Comparison of ENCODE assay signal across 14 cellular contexts in genomic region chr2:38671946-38672345, GRCh38. TPM values are rescaled to one million over a fixed set of nuclear protein-coding genes. Genes with fewer than 3 reads are reported as not detected.
DNase-seq lines count a peak whose midpoint lies in the region; ATAC-seq, FAIRE-seq and TF ChIP-seq lines count a peak whose summit lies in the region.
"Had no signal": no experiment of that assay in that cellular context is flagged by ENCODE, and none has a peak within 500 bp of the region (broad histone marks: within the 10 kb centered on the region; RNA-seq: fewer than 3 reads in every experiment).

No MANE protein-coding gene starts in this region.

- DNase-seq in activated CD8-positive, alpha-beta memory T cell treated with anti-CD3 and anti-CD28 coated beads, Interleukin-2, amount 10 ng/mL, durations not matched to agents 7 days and 5 days = no peak
- DNase-seq in activated CD8-positive, alpha-beta memory T cell treated with anti-CD3 and anti-CD28 coated beads, Interleukin-2, amount 50 U/mL, for 4 hours = no peak
- DNase-seq in GM23338 (ENCODE audit: low spot score) (no peak), astrocyte (ENCODE audit: low read depth) (no peak), sciatic nerve (ENCODE audit: low spot score) (peak; percentile 26), CD14-positive monocyte (ENCODE audit: low spot score) (no peak), NCI-H226 (no peak)
- DNase-seq: KBM-7; NCI-H1436 treated with DMSO at 0.1 percent for 48 hours; NCI-H2081 treated with DMSO at 0.1 percent for 48 hours; NCI-H345; NCI-H526 treated with DMSO at 0.1 percent for 48 hours; NK-92 treated with Interleukin-12 subunit alpha and Interleukin-12 subunit beta, amount 100 ng/mL, for 24 hours had no signal

- no peaks in the 10 kb centered on the region for H3K27me3 Mint-ChIP-seq in activated CD8-positive, alpha-beta memory T cell treated with anti-CD3 and anti-CD28 coated beads, Interleukin-2, amount 10 ng/mL, durations not matched to agents 7 days and 5 days
- H3K27me3 Mint-ChIP-seq in GM23338 (ENCODE audit: insufficient read depth, low read depth, poor library complexity) = peaks cover 4% of the 10 kb centered on the region
- H3K27me3 Mint-ChIP-seq in astrocyte (ENCODE audit: low read depth, unreplicated experiment) = no peaks in the 10 kb centered on the region
- H3K27me3 Mint-ChIP-seq in CD14-positive monocyte (ENCODE audit: low read depth in 3 of 3) = peaks cover 0 to 2% (median 1%) of the 10 kb centered on the region in 3 donors

- H2AFZ ChIP-seq in GM23338 (no peak overlapping the region), astrocyte (ENCODE audit: low read depth, low read length) (no peak overlapping the region)

- H3K9me2 ChIP-seq in GM23338 (ENCODE audit: insufficient read depth) = no peaks in the 10 kb centered on the region

- H3K4me2 ChIP-seq in GM23338 = no peak overlapping the region
- no peak overlapping the region for H3K4me2 ChIP-seq in astrocyte (ENCODE audit: low read length)

- H3K4me3 ChIP-seq in GM23338 = no peak overlapping the region
- no peak overlapping the region for H3K4me3 ChIP-seq in astrocyte (ENCODE audit: insufficient read depth, low read depth, low read length)

- no peak overlapping the region for H3K4me3 Mint-ChIP-seq in activated CD8-positive, alpha-beta memory T cell treated with anti-CD3 and anti-CD28 coated beads, Interleukin-2, amount 10 ng/mL, durations not matched to agents 7 days and 5 days
- H3K4me3 Mint-ChIP-seq in GM23338 (no peak overlapping the region), astrocyte (ENCODE audit: unreplicated experiment) (no peak overlapping the region), CD14-positive monocyte (no peak overlapping the region)

- ATAC-seq in activated CD8-positive, alpha-beta memory T cell treated with anti-CD3 and anti-CD28 coated beads, Interleukin-2, amount 10 ng/mL, durations not matched to agents 7 days and 5 days = no peak
- peak; percentile 37 for ATAC-seq in GM23338
- ATAC-seq in sciatic nerve = no peak

- H3K27ac ChIP-seq in GM23338 (ENCODE audit: low read depth) (no peak overlapping the region), astrocyte (ENCODE audit: low read depth, low read length) (no peak overlapping the region)

- no peaks in the 10 kb centered on the region for H3K9me3 Mint-ChIP-seq in activated CD8-positive, alpha-beta memory T cell treated with anti-CD3 and anti-CD28 coated beads, Interleukin-2, amount 10 ng/mL, durations not matched to agents 7 days and 5 days (ENCODE audit: low read depth)
- H3K9me3 Mint-ChIP-seq in GM23338 (no peaks in the 10 kb centered on the region), astrocyte (ENCODE audit: unreplicated experiment) (no peaks in the 10 kb centered on the region), CD14-positive monocyte (no peaks in the 10 kb centered on the region)

- TF ChIP-seq CTCF in GM23338 (conservative IDR thresholded peaks at IDR 0.05; ENCODE audit: low read depth in 2 of 2) (no peak), astrocyte (IDR thresholded peaks at IDR 0.05; ENCODE audit: insufficient read depth, low read depth, low read length) (no peak), CD14-positive monocyte (IDR thresholded peaks at IDR 0.05) (no peak)

- H3F3A ChIP-seq in GM23338 (replicated peaks; ENCODE audit: low read depth) = no peaks in the 10 kb centered on the region

- H3K36me3 Mint-ChIP-seq in activated CD8-positive, alpha-beta memory T cell treated with anti-CD3 and anti-CD28 coated beads, Interleukin-2, amount 10 ng/mL, durations not matched to agents 7 days and 5 days = peaks cover 69% of the 10 kb centered on the region
- peaks cover 10% of the 10 kb centered on the region for H3K36me3 Mint-ChIP-seq in GM23338 (ENCODE audit: low read depth)
- peaks cover 8% of the 10 kb centered on the region for H3K36me3 Mint-ChIP-seq in astrocyte (ENCODE audit: low read depth, unreplicated experiment)
- peaks cover 19 to 21% of the 10 kb centered on the region in 2 donors for H3K36me3 Mint-ChIP-seq in CD14-positive monocyte

- CTCF ChIA-PET in activated CD8-positive, alpha-beta memory T cell treated with anti-CD3 and anti-CD28 coated beads, Interleukin-2, amount 10 ng/mL, durations not matched to agents 7 days and 5 days (lab: Charles Lee) = interaction anchor here (1.1 to 3.3 kb wide), 7 partner anchors 10 to 90 kb away, joined by 3 to 21 read pairs (median 6); partner anchors contain the start of gene HNRNPLL

- H3K4me1 ChIP-seq in GM23338 (ENCODE audit: insufficient read depth) = peaks cover 15% of the 10 kb centered on the region
- no peaks in the 10 kb centered on the region for H3K4me1 ChIP-seq in astrocyte (ENCODE audit: insufficient read depth, low read length)

- FAIRE-seq in astrocyte (lab: Jason Lieb, UNC) = no peak

- H3K27me3 ChIP-seq in GM23338 (ENCODE audit: insufficient read depth) (no peaks in the 10 kb centered on the region), astrocyte (ENCODE audit: insufficient read depth, low read length) (no peaks in the 10 kb centered on the region)

- intact Hi-C loops in sciatic nerve (cut with DNase I) (no loop called here), CD14-positive monocyte (cut with micrococcal nuclease) (no loop called here)

- H3K9ac ChIP-seq in astrocyte (ENCODE audit: low read length) = no peak overlapping the region

- H3K79me2 ChIP-seq in GM23338 (replicated peaks; ENCODE audit: insufficient read depth) (peaks cover 6% of the 10 kb centered on the region; the same call in 1 of the 2 replicates), astrocyte (ENCODE audit: insufficient read depth, low read length) (no peaks in the 10 kb centered on the region)

- H3K9me3 ChIP-seq in astrocyte (ENCODE audit: insufficient read depth, low read depth, low read length) = no peaks in the 10 kb centered on the region

- peak overlapping the region; percentile 45 for H3K27ac Mint-ChIP-seq in activated CD8-positive, alpha-beta memory T cell treated with anti-CD3 and anti-CD28 coated beads, Interleukin-2, amount 10 ng/mL, durations not matched to agents 7 days and 5 days
- H3K27ac Mint-ChIP-seq in GM23338 (peak overlapping the region; percentile 49), astrocyte (ENCODE audit: unreplicated experiment) (peak overlapping the region; percentile 28), CD14-positive monocyte (no peak overlapping the region)

- peaks cover 69% of the 10 kb centered on the region for H3K4me1 Mint-ChIP-seq in activated CD8-positive, alpha-beta memory T cell treated with anti-CD3 and anti-CD28 coated beads, Interleukin-2, amount 10 ng/mL, durations not matched to agents 7 days and 5 days
- H3K4me1 Mint-ChIP-seq in GM23338 (peaks cover 19% of the 10 kb centered on the region), astrocyte (ENCODE audit: low read depth, unreplicated experiment) (peaks cover 4% of the 10 kb centered on the region), CD14-positive monocyte (peaks cover 19% of the 10 kb centered on the region)

- H4K20me1 ChIP-seq in GM23338 (replicated peaks; ENCODE audit: insufficient read depth) = no peaks in the 10 kb centered on the region; the same call in 1 of the 2 replicates
- H4K20me1 ChIP-seq in astrocyte (ENCODE audit: insufficient read depth, low read length) = no peaks in the 10 kb centered on the region

- H3K36me3 ChIP-seq in GM23338 (ENCODE audit: insufficient read depth) (no peaks in the 10 kb centered on the region), astrocyte (ENCODE audit: insufficient read depth, low read length) (no peaks in the 10 kb centered on the region)

TF ChIP-seq in GM23338, 12 proteins besides CTCF, POLR2A, EP300 and RAD21 (continues in another document):
- TF ChIP-seq EZH2 (IDR thresholded peaks at IDR 0.05; ENCODE audit: low read depth, unreplicated experiment) = no peak

RNA-seq across cellular contexts. Expression of gene GALM, which starts 6.0 kb away (rescaled TPM):
- total RNA-seq in activated CD8-positive, alpha-beta memory T cell treated with anti-CD3 and anti-CD28 coated beads, Interleukin-2, amount 10 ng/mL, durations not matched to agents 7 days and 5 days = 10 to 100 TPM; 67.1 to 86.0 TPM
- total RNA-seq in GM23338 (2014; rRNA removed; shearing (Covaris generic)) = 14.9 and 21.6 TPM in 2 replicates
- polyA plus RNA-seq in GM23338 (2016; fragmentation: Nextera tagmentation; extraction: Ambion mirVana) (9.3 and 9.6 TPM in 2 replicates), CD14-positive monocyte (1 to 10 TPM; 3.0 to 3.6 TPM)
- total RNA-seq in astrocyte (9.8 and 10.1 TPM in 2 replicates), sciatic nerve (14.6 TPM)
- total RNA-seq: H4 had no signal

Comparison
In these comparisons a context has a peak if more than half of its experiments do, and no peak if none do; other contexts are left out.
1. H3K27ac Mint-ChIP-seq: peak in activated CD8-positive, alpha-beta memory T cell treated with anti-CD3 and anti-CD28 coated beads, Interleukin-2, amount 10 ng/mL, durations not matched to agents 7 days and 5 days (single experiment), GM23338 (single experiment) and astrocyte (single experiment); none in CD14-positive monocyte (0 of 7).